Comparison of ENCODE assay signal across 15 cellular contexts in the genomic region with DNA sequence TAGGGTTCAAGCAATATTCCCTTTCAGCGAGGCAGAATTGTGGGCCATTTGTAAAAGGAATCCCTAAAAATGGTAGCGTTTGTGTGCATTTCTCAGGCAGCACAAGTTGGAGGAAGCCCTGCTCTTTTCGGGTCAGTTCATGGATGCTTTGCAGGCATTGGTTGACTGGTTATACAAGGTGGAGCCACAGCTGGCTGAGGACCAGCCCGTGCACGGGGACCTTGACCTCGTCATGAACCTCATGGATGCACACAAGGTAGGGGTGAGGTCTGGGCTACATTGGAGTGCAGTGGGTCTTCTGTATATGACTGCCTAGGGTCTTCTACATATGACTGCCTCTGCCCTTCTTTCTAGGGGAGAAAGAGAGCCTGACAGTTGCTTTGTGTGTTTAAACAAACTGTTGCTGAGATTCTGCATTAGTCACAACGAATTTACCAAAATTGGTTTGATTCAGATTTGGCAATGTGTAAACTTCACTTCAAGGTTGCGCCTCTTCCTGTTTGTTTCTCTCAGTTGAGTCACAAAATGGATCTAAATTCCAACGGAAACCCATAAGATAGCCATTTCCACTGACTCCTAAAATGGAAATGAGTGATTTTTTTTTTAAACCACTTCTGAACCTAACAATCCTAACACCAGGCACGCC. TPM values are rescaled to one million over a fixed set of nuclear protein-coding genes. Genes with fewer than 3 reads are reported as not detected.
DNase-seq lines count a peak whose midpoint lies in the region; ATAC-seq and TF ChIP-seq lines count a peak whose summit lies in the region.
"Had no signal": no experiment of that assay in that cellular context is flagged by ENCODE, and none has a peak within 500 bp of the region (broad histone marks: within the 10 kb centered on the region; RNA-seq: fewer than 3 reads in every experiment).

No MANE protein-coding gene starts in this region.

- H3K4me1 ChIP-seq in breast epithelium = no peaks in the 10 kb centered on the region
- H3K4me1 ChIP-seq in subcutaneous abdominal adipose tissue (ENCODE audit: control insufficient read depth in 5 of 5, insufficient read depth in 5 of 5, low read length in 5 of 5) = peaks cover 0 to 15% (median 0%) of the 10 kb centered on the region in 5 donors

- H3K9me3 ChIP-seq in breast epithelium = no peaks in the 10 kb centered on the region
- H3K9me3 ChIP-seq in subcutaneous abdominal adipose tissue (ENCODE audit: control insufficient read depth in 5 of 5, low read length in 5 of 5) = no peaks in the 10 kb centered on the region
- H3K9me3 ChIP-seq: BLaER1, sigmoid colon had no signal

- H3K4me3 Mint-ChIP-seq in MCF 10A (ENCODE audit: unreplicated experiment) = no peak overlapping the region

- H3K27me3 ChIP-seq in breast epithelium (no peaks in the 10 kb centered on the region), subcutaneous abdominal adipose tissue (ENCODE audit: control insufficient read depth in 5 of 5, insufficient read depth in 4 of 5, low read length in 5 of 5) (no peaks in the 10 kb centered on the region)
- H3K27me3 ChIP-seq: BLaER1, sigmoid colon had no signal

- H3K27me3 Mint-ChIP-seq in MCF 10A (ENCODE audit: insufficient read depth, unreplicated experiment) = no peaks in the 10 kb centered on the region

- no peak for TF ChIP-seq POLR2A in breast epithelium (IDR thresholded peaks at IDR 0.05)

- no TSS peak for BruUV-seq in MCF 10A (replicated peaks; lab: Mats Ljungman, UMichigan)

- H3K27ac Mint-ChIP-seq in MCF 10A (ENCODE audit: low read depth, unreplicated experiment) = no peak overlapping the region

- H3K36me3 ChIP-seq in breast epithelium (peaks cover 17% of the 10 kb centered on the region), subcutaneous abdominal adipose tissue (ENCODE audit: control insufficient read depth in 5 of 5, insufficient read depth in 5 of 5, low read length in 5 of 5) (peaks cover 61 to 93% (median 88%) of the 10 kb centered on the region in 5 donors)

- no peak for ATAC-seq in GM18861 (IDR thresholded peaks at IDR 0.05; ENCODE audit: unreplicated experiment)

- no peaks in the 10 kb centered on the region for H3K9me3 Mint-ChIP-seq in MCF 10A (ENCODE audit: unreplicated experiment)

- no peak overlapping the region for H3K9ac ChIP-seq in subcutaneous abdominal adipose tissue (ENCODE audit: low read length in 5 of 5)
- H3K9ac ChIP-seq: BLaER1 had no signal

- no peaks in the 10 kb centered on the region for H3K4me1 Mint-ChIP-seq in MCF 10A (ENCODE audit: insufficient read depth, unreplicated experiment)

- H3K27ac ChIP-seq in breast epithelium = peak overlapping the region in 1 of 2 donors; percentile 70
- peak overlapping the region; percentile 33 for H3K27ac ChIP-seq in subcutaneous abdominal adipose tissue (ENCODE audit: low read depth, low read length)
- H3K27ac ChIP-seq: BLaER1, HL-60 had no signal

- peak; percentile 59 for DNase-seq in MCF 10A (ENCODE audit: unreplicated experiment)
- no peak for DNase-seq in breast epithelium (ENCODE audit: low spot score in 2 of 2)
- peak; percentile 60 for DNase-seq in amniotic stem cell (lab: John Stamatoyannopoulos, UW)
- DNase-seq in glomerular endothelial cell (ENCODE audit: extremely low read depth, low read depth, low spot score) = peak; percentile 94
- no peak for DNase-seq in DMS53 treated with DMSO at 0.1 percent for 48 hours (lab: John Stamatoyannopoulos, UW; ENCODE audit: unreplicated experiment)
- DNase-seq in GM19238 (ENCODE audit: insufficient read length, low spot score) = no peak
- DNase-seq: activated CD4-positive, CD25-positive, alpha-beta regulatory T cell; activated gamma-delta T cell; NCI-H1092; NCI-H774; sigmoid colon had no signal

- CTCF ChIA-PET in MCF 10A (lab: Yijun Ruan, JAX) = interaction anchor here (0.7 kb wide), 1 partner anchor 1419 kb away, joined by 3 read pairs; no protein-coding TSS in a partner anchor

- peaks cover 94% of the 10 kb centered on the region for H3K36me3 Mint-ChIP-seq in MCF 10A (ENCODE audit: insufficient read depth, unreplicated experiment)

- POLR2A ChIA-PET in MCF 10A (lab: Yijun Ruan, JAX) = interaction anchor here (0.6 kb wide), 1 partner anchor 31 kb away, joined by 4 read pairs; no protein-coding TSS in a partner anchor

- H3K4me3 ChIP-seq in breast epithelium = no peak overlapping the region
- H3K4me3 ChIP-seq in subcutaneous abdominal adipose tissue (ENCODE audit: low read depth in 1 of 5, low read length in 5 of 5) = no peak overlapping the region
- H3K4me3 ChIP-seq: BLaER1, sigmoid colon had no signal

- intact Hi-C loops in MCF 10A (cut with micrococcal nuclease) = no loop called here
- intact Hi-C loops in breast epithelium (cut with DNase I; ENCODE audit: low total_unique reads) = loop anchor here (5.0 kb wide), 1 partner anchor 71 kb away; no protein-coding TSS in a partner anchor

- TF ChIP-seq CTCF in MCF 10A (IDR thresholded peaks at IDR 0.05; ENCODE audit: unreplicated experiment) (no peak), breast epithelium (IDR thresholded peaks at IDR 0.05) (no peak)

RNA-seq across cellular contexts. Expression of a gene that starts 40.4 kb away (rescaled TPM):
- total RNA-seq in MCF 10A (2022) (not detected in 2 replicates), breast epithelium (under 1 TPM in 1 of 3 donors, not detected in 2; 0.33 TPM), glomerular endothelial cell (0.15 and 0.53 TPM in 2 replicates)

Comparison
In these comparisons a context has a peak if more than half of its experiments do, and no peak if none do; other contexts are left out.
1. DNase-seq: peak in MCF 10A (single experiment), amniotic stem cell (single experiment) and glomerular endothelial cell (single experiment); none in breast epithelium (0 of 2), DMS53 treated with DMSO at 0.1 percent for 48 hours (single experiment) and GM19238 (single experiment).